ENCODE assay signal across 1 cellular context in genomic region chr6:139134817-139135577, GRCh38.
TF ChIP-seq lines count a peak whose summit lies in the region.

Gene HECA (plus strand): TSS chr6:139135080. CDS start chr6:139135397, 317 bp downstream.

TF ChIP-seq in WTC11, 78 proteins besides CTCF, POLR2A, EP300 and RAD21 (continued from another document):
- TF ChIP-seq E2F1 (CRISPR knock-in tag; IDR thresholded peaks at IDR 0.05) (no peak), ELF4 (CRISPR knock-in tag; IDR thresholded peaks at IDR 0.05; ENCODE audit: low read depth) (no peak), CREM (CRISPR knock-in tag; IDR thresholded peaks at IDR 0.05) (peak; percentile 97), ZNF416 (CRISPR knock-in tag; IDR thresholded peaks at IDR 0.05) (no peak), MYBL2 (CRISPR knock-in tag; IDR thresholded peaks at IDR 0.05) (0 out of 2 replicates have a peak, but pooled peaks have one; percentile 24), ZNF263 (CRISPR knock-in tag; IDR thresholded peaks at IDR 0.05; ENCODE audit: low read depth) (no peak), ZNF671 (CRISPR knock-in tag; IDR thresholded peaks at IDR 0.05) (no peak), ZNF317 (CRISPR knock-in tag; IDR thresholded peaks at IDR 0.05; ENCODE audit: borderline replicate concordance, low read depth) (no peak), ZNF138 (CRISPR knock-in tag; conservative IDR thresholded peaks at IDR 0.05) (no peak), JUN (CRISPR knock-in tag; IDR thresholded peaks at IDR 0.05) (0 out of 2 replicates have a peak, but pooled peaks have one; percentile 29), FOXK1 (CRISPR knock-in tag; IDR thresholded peaks at IDR 0.05) (peak; percentile 95), ARID4B (CRISPR knock-in tag; IDR thresholded peaks at IDR 0.05; ENCODE audit: borderline replicate concordance) (0 out of 2 replicates have a peak, but pooled peaks have one; percentile 17), ZBTB21 (CRISPR knock-in tag; IDR thresholded peaks at IDR 0.05; ENCODE audit: borderline replicate concordance) (peak; percentile 100), MAX (CRISPR knock-in tag; IDR thresholded peaks at IDR 0.05) (peak; percentile 42; the same call in 1 of the 2 replicates), USF2 (CRISPR knock-in tag; IDR thresholded peaks at IDR 0.05) (peak; percentile 69), RORB (CRISPR knock-in tag; IDR thresholded peaks at IDR 0.05) (no peak), SMAD3 (CRISPR knock-in tag; IDR thresholded peaks at IDR 0.05; ENCODE audit: borderline replicate concordance) (no peak), TEAD1 (CRISPR knock-in tag; IDR thresholded peaks at IDR 0.05) (0 out of 2 replicates have a peak, but pooled peaks have one; percentile 9), CBFB (CRISPR knock-in tag; IDR thresholded peaks at IDR 0.05; ENCODE audit: low read depth) (no peak), TEAD4 (CRISPR knock-in tag; IDR thresholded peaks at IDR 0.05) (no peak), SP1 (CRISPR knock-in tag; conservative IDR thresholded peaks at IDR 0.05) (peak; percentile 93), PREB (CRISPR knock-in tag; IDR thresholded peaks at IDR 0.05; ENCODE audit: borderline replicate concordance) (no peak), ZNF232 (CRISPR knock-in tag; IDR thresholded peaks at IDR 0.05) (peak; percentile 37; the same call in 1 of the 2 replicates), ZNF423 (CRISPR knock-in tag; IDR thresholded peaks at IDR 0.05) (no peak), E2F4 (CRISPR knock-in tag; IDR thresholded peaks at IDR 0.05; ENCODE audit: borderline replicate concordance, low read depth) (no peak), ETV6 (CRISPR knock-in tag; IDR thresholded peaks at IDR 0.05) (peak; percentile 66; the same call in 1 of the 2 replicates), NFATC4 (CRISPR knock-in tag; IDR thresholded peaks at IDR 0.05) (no peak), FOXP4 (CRISPR knock-in tag; IDR thresholded peaks at IDR 0.05) (0 out of 2 replicates have a peak, but pooled peaks have one; percentile 59), FOXP1 (CRISPR knock-in tag; IDR thresholded peaks at IDR 0.05; ENCODE audit: borderline replicate concordance) (peak; percentile 66; the same call in 1 of the 2 replicates), HMGXB4 (CRISPR knock-in tag; IDR thresholded peaks at IDR 0.05) (0 out of 2 replicates have a peak, but pooled peaks have one; percentile 45)
